8 cellular contexts compared by ENCODE assay signal in genomic region chr15:66497502-66498455, GRCh38.
DNase-seq lines count a peak whose midpoint lies in the region; ATAC-seq lines count a peak whose summit lies in the region.

TSS of gene SNAPC5 (minus strand) at chr15:66497762. CDS start at chr15:66497731, 31 bp downstream.

- ATAC-seq in GM19455 (IDR thresholded peaks at IDR 0.05; ENCODE audit: unreplicated experiment): peak; percentile 76

- DNase-seq in CMK (ENCODE audit: low read depth) (peak; percentile 83), HS-27A (ENCODE audit: low read depth) (peak; percentile 84), medulla oblongata (ENCODE audit: extremely low spot score) (peak; percentile 94)
- peak; percentile 97 for DNase-seq in NK-92 treated with Interleukin-12 subunit alpha and Interleukin-12 subunit beta, amount 100 ng/mL, for 24 hours (lab: John Stamatoyannopoulos, UW)
- peak; percentile 100 for DNase-seq in activated CD8-positive, alpha-beta memory T cell treated with anti-CD3 and anti-CD28 coated beads for 24 hours
- peak; percentile 95 for DNase-seq in effector CD8-positive, alpha-beta T cell (lab: John Stamatoyannopoulos, UW)
- peak; percentile 94 for DNase-seq in stimulated activated CD8-positive, alpha-beta memory T cell treated with anti-CD3 and anti-CD28 coated beads, Interleukin-12 subunit alpha, Interleukin-12 subunit beta, amount 100 ng/mL, for 24 hours (ENCODE audit: extremely low read depth)

Comparison
In these comparisons a context has a peak if more than half of its experiments do, and no peak if none do; other contexts are left out.
1. Peak in every context shown above with its lines: DNase-seq and ATAC-seq.